15 cellular contexts compared by ENCODE assay signal in the genomic region with DNA sequence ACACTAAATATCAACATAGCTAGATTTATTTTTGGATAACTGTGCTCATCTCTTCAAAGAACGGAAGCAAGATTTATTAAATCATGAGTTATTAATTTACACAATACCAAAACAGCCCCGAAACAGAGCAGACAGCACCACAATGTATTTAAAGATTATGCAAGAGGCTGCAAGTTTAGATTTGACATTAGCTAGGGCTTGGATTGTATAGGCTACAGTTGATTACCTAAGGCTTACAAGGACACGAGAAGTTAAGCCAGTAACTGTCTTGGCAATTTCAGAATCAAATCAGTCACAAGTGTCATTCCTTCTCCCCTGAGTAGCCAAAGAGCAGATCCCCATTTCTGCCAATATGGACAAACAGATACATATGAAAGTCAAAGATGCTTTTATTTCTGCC.
A peak's percentile ranks its signal among the peaks of the same experiment; 100 is the strongest.
DNase-seq lines count a peak whose midpoint lies in the region; ATAC-seq and TF ChIP-seq lines count a peak whose summit lies in the region.
"Had no signal": no experiment of that assay in that cellular context is flagged by ENCODE, and none has a peak within 500 bp of the region (broad histone marks: within the 10 kb centered on the region; RNA-seq: fewer than 3 reads in every experiment).

No MANE protein-coding gene starts in this region.

- peaks cover 1% of the 10 kb centered on the region for H3K27me3 Mint-ChIP-seq in GM23338 (ENCODE audit: insufficient read depth, low read depth, poor library complexity)
- H3K27me3 Mint-ChIP-seq: CD4-positive, alpha-beta memory T cell had no signal

- H3K27ac ChIP-seq in GM23338 (ENCODE audit: low read depth): no peak overlapping the region
- H3K27ac ChIP-seq in WERI-Rb-1: peak overlapping the region; percentile 23
- H3K27ac ChIP-seq: C4-2B had no signal

- no peaks in the 10 kb centered on the region for H3K36me3 ChIP-seq in GM23338 (ENCODE audit: insufficient read depth)
- H3K36me3 ChIP-seq in WERI-Rb-1: no peaks in the 10 kb centered on the region; the same call in 1 of the 2 replicates
- H3K36me3 ChIP-seq: BE2C, HAP-1 had no signal

- no peaks in the 10 kb centered on the region for H3K9me3 Mint-ChIP-seq in GM23338

- H3K79me2 ChIP-seq in GM23338 (replicated peaks; ENCODE audit: insufficient read depth): peaks cover 13% of the 10 kb centered on the region; the same call in 1 of the 2 replicates

- DNase-seq in GM23338 (ENCODE audit: low spot score) (no peak), NOMO-1 (lab: John Stamatoyannopoulos, UW; ENCODE audit: unreplicated experiment in 2 of 2) (peak; percentile 35 to 48), WERI-Rb-1 (no peak), iris pigment epithelial cell (ENCODE audit: low read depth) (peak; percentile 24), NCI-H526 treated with DMSO at 0.1 percent for 48 hours (lab: John Stamatoyannopoulos, UW) (no peak)
- DNase-seq in activated T-cell treated with anti-CD3 and anti-CD28 coated beads, Interleukin-2, amount 50 U/mL, for 1 hour: no peak
- DNase-seq in effector CD4-positive, alpha-beta T cell: no peak
- DNase-seq: BE2C; CD4-positive, alpha-beta memory T cell; COR-L47; DMS153; DMS79 treated with DMSO at 0.1 percent for 48 hours; EL had no signal

- H3K9me3 ChIP-seq in WERI-Rb-1 (ENCODE audit: severe bottlenecking): no peaks in the 10 kb centered on the region
- H3K9me3 ChIP-seq: BE2C, HAP-1 had no signal

- no peak overlapping the region for H3K4me3 ChIP-seq in GM23338
- H3K4me3 ChIP-seq in WERI-Rb-1 (ENCODE audit: low read depth, low read length): no peak overlapping the region
- H3K4me3 ChIP-seq: HAP-1 had no signal

- H3K36me3 Mint-ChIP-seq in GM23338 (ENCODE audit: low read depth): no peaks in the 10 kb centered on the region

- H3K27me3 ChIP-seq in GM23338 (ENCODE audit: insufficient read depth) (no peaks in the 10 kb centered on the region), WERI-Rb-1 (ENCODE audit: insufficient read depth, low read depth, severe bottlenecking) (no peaks in the 10 kb centered on the region)
- H3K27me3 ChIP-seq: BE2C had no signal

- TF ChIP-seq CTCF in GM23338 (conservative IDR thresholded peaks at IDR 0.05; ENCODE audit: low read depth in 2 of 2) (no peak), WERI-Rb-1 (IDR thresholded peaks at IDR 0.05; ENCODE audit: low read depth, low read length) (no peak)

- peaks cover 13% of the 10 kb centered on the region for H3K4me1 ChIP-seq in GM23338 (ENCODE audit: insufficient read depth)
- H3K4me1 ChIP-seq: HAP-1 had no signal

- no peaks in the 10 kb centered on the region for H3K9me2 ChIP-seq in GM23338 (ENCODE audit: insufficient read depth)

- no peak overlapping the region for H2AFZ ChIP-seq in GM23338

- ATAC-seq in GM23338: no peak

- H4K20me1 ChIP-seq in GM23338 (replicated peaks; ENCODE audit: insufficient read depth): no peaks in the 10 kb centered on the region; the same call in 1 of the 2 replicates

- H3K4me1 Mint-ChIP-seq in GM23338: peaks cover 25% of the 10 kb centered on the region

- H3F3A ChIP-seq in GM23338 (replicated peaks; ENCODE audit: low read depth): no peaks in the 10 kb centered on the region

- H3K27ac Mint-ChIP-seq in GM23338: no peak overlapping the region
- H3K27ac Mint-ChIP-seq: CD4-positive, alpha-beta memory T cell had no signal

- no peak overlapping the region for H3K4me3 Mint-ChIP-seq in GM23338
- H3K4me3 Mint-ChIP-seq: CD4-positive, alpha-beta memory T cell had no signal

- 0 out of 2 replicates have a peak overlapping the region, but pooled peaks have one; percentile 25 for H3K4me2 ChIP-seq in GM23338

TF ChIP-seq in GM23338, 12 proteins besides CTCF, POLR2A, EP300 and RAD21 (continues in another document):
- TF ChIP-seq ZNF462 (CRISPR knock-in tag; IDR thresholded peaks at IDR 0.05) (no peak), ZNF114 (CRISPR knock-in tag; IDR thresholded peaks at IDR 0.05) (no peak), EZH2 (IDR thresholded peaks at IDR 0.05; ENCODE audit: low read depth, unreplicated experiment) (no peak), NANOG (IDR thresholded peaks at IDR 0.05; ENCODE audit: borderline replicate concordance) (no peak)
- TF ChIP-seq, protein P1, sequence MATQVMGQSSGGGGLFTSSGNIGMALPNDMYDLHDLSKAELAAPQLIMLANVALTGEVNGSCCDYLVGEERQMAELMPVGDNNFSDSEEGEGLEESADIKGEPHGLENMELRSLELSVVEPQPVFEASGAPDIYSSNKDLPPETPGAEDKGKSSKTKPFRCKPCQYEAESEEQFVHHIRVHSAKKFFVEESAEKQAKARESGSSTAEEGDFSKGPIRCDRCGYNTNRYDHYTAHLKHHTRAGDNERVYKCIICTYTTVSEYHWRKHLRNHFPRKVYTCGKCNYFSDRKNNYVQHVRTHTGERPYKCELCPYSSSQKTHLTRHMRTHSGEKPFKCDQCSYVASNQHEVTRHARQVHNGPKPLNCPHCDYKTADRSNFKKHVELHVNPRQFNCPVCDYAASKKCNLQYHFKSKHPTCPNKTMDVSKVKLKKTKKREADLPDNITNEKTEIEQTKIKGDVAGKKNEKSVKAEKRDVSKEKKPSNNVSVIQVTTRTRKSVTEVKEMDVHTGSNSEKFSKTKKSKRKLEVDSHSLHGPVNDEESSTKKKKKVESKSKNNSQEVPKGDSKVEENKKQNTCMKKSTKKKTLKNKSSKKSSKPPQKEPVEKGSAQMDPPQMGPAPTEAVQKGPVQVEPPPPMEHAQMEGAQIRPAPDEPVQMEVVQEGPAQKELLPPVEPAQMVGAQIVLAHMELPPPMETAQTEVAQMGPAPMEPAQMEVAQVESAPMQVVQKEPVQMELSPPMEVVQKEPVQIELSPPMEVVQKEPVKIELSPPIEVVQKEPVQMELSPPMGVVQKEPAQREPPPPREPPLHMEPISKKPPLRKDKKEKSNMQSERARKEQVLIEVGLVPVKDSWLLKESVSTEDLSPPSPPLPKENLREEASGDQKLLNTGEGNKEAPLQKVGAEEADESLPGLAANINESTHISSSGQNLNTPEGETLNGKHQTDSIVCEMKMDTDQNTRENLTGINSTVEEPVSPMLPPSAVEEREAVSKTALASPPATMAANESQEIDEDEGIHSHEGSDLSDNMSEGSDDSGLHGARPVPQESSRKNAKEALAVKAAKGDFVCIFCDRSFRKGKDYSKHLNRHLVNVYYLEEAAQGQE (IDR thresholded peaks at IDR 0.05; ENCODE audit: unreplicated experiment): no peak

Comparison
In these comparisons a context has a peak if more than half of its experiments do, and no peak if none do; other contexts are left out.
1. DNase-seq: peak in NOMO-1 (2 of 2) and iris pigment epithelial cell (single experiment); none in GM23338 (single experiment), WERI-Rb-1 (single experiment), activated T-cell treated with anti-CD3 and anti-CD28 coated beads, Interleukin-2, amount 50 U/mL, for 1 hour (single experiment), effector CD4-positive, alpha-beta T cell (single experiment) and NCI-H526 treated with DMSO at 0.1 percent for 48 hours (single experiment).